In genomic region chr2:138496096-138496651, GRCh38 we compare ENCODE assay signal across 1 cellular context.
TF ChIP-seq lines count a peak whose summit lies in the region.

No MANE protein-coding gene starts in this region.

TF ChIP-seq in GM23338, 12 proteins besides CTCF, POLR2A, EP300 and RAD21 (continued from another document):
- TF ChIP-seq ZNF462 (CRISPR knock-in tag; IDR thresholded peaks at IDR 0.05): no peak
- no peak for TF ChIP-seq ETS1 (IDR thresholded peaks at IDR 0.05)
- TF ChIP-seq STAT1 (IDR thresholded peaks at IDR 0.05; ENCODE audit: unreplicated experiment): no peak
